ENCODE assay signal across 8 cellular contexts in genomic region chr1:153968400-153968799, GRCh38. TPM values are rescaled to one million over a fixed set of nuclear protein-coding genes. Genes with fewer than 3 reads are reported as not detected.
A peak's percentile ranks its signal among the peaks of the same experiment; 100 is the strongest.
DNase-seq lines count a peak whose midpoint lies in the region; ATAC-seq, FAIRE-seq and TF ChIP-seq lines count a peak whose summit lies in the region.

No MANE protein-coding gene starts in this region.

- H4K5ac ChIP-seq in mesendoderm (ENCODE audit: low read length) = no peak overlapping the region

- H3K4me3 ChIP-seq in left ventricle myocardium inferior (peak overlapping the region; percentile 72), GM12878 (peak overlapping the region; percentile 92), mesendoderm (ENCODE audit: low read length) (no peak overlapping the region), aorta (ENCODE audit: low read length in 2 of 2) (peak overlapping the region; percentile 46 to 68)

- no peak for TF ChIP-seq RAD21 in GM12878 (IDR thresholded peaks at IDR 0.05; ENCODE audit: insufficient read depth, low read depth, low read length)

- H4K8ac ChIP-seq in mesendoderm (ENCODE audit: low read depth, low read length) = no peak overlapping the region

- RAD21 ChIA-PET in GM12878 (lab: Charles Lee; ENCODE audit: unreplicated experiment) = interaction anchor here (0.6 to 4.5 kb wide), 5 partner anchors 9 to 41 kb away, joined by 3 to 34 read pairs (median 5); partner anchors contain the start of genes CRTC2, DENND4B and JTB

- FAIRE-seq in GM12878 (lab: Jason Lieb, UNC) = no peak

- CTCF ChIA-PET in GM12878 (lab: Yijun Ruan, JAX) = interaction anchor here (0.5 to 7.1 kb wide), 9 partner anchors 9 to 367 kb away, joined by 3 to 64 read pairs (median 23); partner anchors contain the start of genes DENND4B, GATAD2B, JTB and RAB13

- ATAC-seq in Right ventricle myocardium inferior (no peak), GM12878 (no peak), aorta (ENCODE audit: low FRiP score) (no peak), GM18907 (IDR thresholded peaks at IDR 0.05; ENCODE audit: unreplicated experiment) (no peak)
- ATAC-seq in activated CD4-positive, CD25-positive, alpha-beta regulatory T cell treated with anti-CD3 and anti-CD28 coated beads, Interleukin-2, amount 50 U/mL, for 24 hours = no peak

- H3K36me3 ChIP-seq in left ventricle myocardium inferior (peaks cover 4% of the 10 kb centered on the region), GM12878 (ENCODE audit: control insufficient read depth in 2 of 2, insufficient read depth in 2 of 2, low read length in 1 of 2) (peaks cover 0 to 4% of the 10 kb centered on the region in 2 experiments; a peak in 2 of 4 replicates), mesendoderm (ENCODE audit: control insufficient read depth, insufficient read depth, low read length) (no peaks in the 10 kb centered on the region), aorta (ENCODE audit: control insufficient read depth in 1 of 2, insufficient read depth in 2 of 2, low read length in 1 of 2) (no peaks in the 10 kb centered on the region)

- H3K9ac ChIP-seq in GM12878 (ENCODE audit: control insufficient read depth, insufficient read depth, low read length) (peak overlapping the region; percentile 94), mesendoderm (ENCODE audit: low read length) (peak overlapping the region; percentile 65)

- intact Hi-C loops in left ventricle myocardium inferior (cut with micrococcal nuclease) = no loop called here
- intact Hi-C loops in Right ventricle myocardium inferior (cut with DNase I) = no loop called here
- intact Hi-C loops in GM12878 (cut with micrococcal nuclease; ENCODE audit: unreplicated experiment) = loop anchor here (5.0 kb wide), 2 partner anchors 146 to 161 kb away; no protein-coding TSS in a partner anchor
- intact Hi-C loops in aorta (cut with DNase I) = loop anchor here in 1 of 2 donors (1.0 kb wide), 1 partner anchor 146 kb away; no protein-coding TSS in a partner anchor

- no peak overlapping the region for H2BK120ac ChIP-seq in mesendoderm (ENCODE audit: low read depth, low read length)

- H3K27me3 ChIP-seq in left ventricle myocardium inferior (ENCODE audit: low read depth) (no peaks in the 10 kb centered on the region), GM12878 (replicated peaks in 1 of 2; ENCODE audit: control insufficient read depth in 2 of 2, insufficient read depth in 2 of 2, low read length in 1 of 2) (no peaks in the 10 kb centered on the region), mesendoderm (ENCODE audit: insufficient read depth, low read length, poor library complexity) (no peaks in the 10 kb centered on the region), aorta (ENCODE audit: control insufficient read depth in 1 of 2, insufficient read depth in 2 of 2, low read length in 1 of 2) (no peaks in the 10 kb centered on the region)

- no peak overlapping the region for H2BK15ac ChIP-seq in mesendoderm (replicated peaks; ENCODE audit: low read depth)

- peak overlapping the region; percentile 82 for H3K56ac ChIP-seq in mesendoderm (ENCODE audit: low read length)

- H3K79me1 ChIP-seq in mesendoderm (ENCODE audit: low read length) = peaks cover 2% of the 10 kb centered on the region

- POLR2A ChIA-PET in GM12878 (lab: Charles Lee) = interaction anchor here (0.8 to 10.0 kb wide), 5 partner anchors 8 to 370 kb away, joined by 3 to 132 read pairs (median 17); partner anchors contain the start of genes DENND4B, JTB and RAB13

- peak overlapping the region; percentile 91 for H3K4me2 ChIP-seq in GM12878 (ENCODE audit: control insufficient read depth, insufficient read depth)
- peak overlapping the region; percentile 57 for H3K4me2 ChIP-seq in mesendoderm (ENCODE audit: low read length)

- peak overlapping the region; percentile 3 for H2AK5ac ChIP-seq in mesendoderm (ENCODE audit: low read length)

- H3K4me1 ChIP-seq in left ventricle myocardium inferior (peaks cover 41% of the 10 kb centered on the region), GM12878 (ENCODE audit: control insufficient read depth, insufficient read depth, low read length) (peaks cover 19% of the 10 kb centered on the region), mesendoderm (ENCODE audit: control insufficient read depth, low read depth, low read length) (peaks cover 2% of the 10 kb centered on the region), aorta (ENCODE audit: control insufficient read depth in 1 of 2, insufficient read depth in 2 of 2, low read length in 2 of 2) (no peaks in the 10 kb centered on the region)

- TF ChIP-seq CTCF in left ventricle myocardium inferior (IDR thresholded peaks at IDR 0.05; ENCODE audit: borderline replicate concordance) (no peak), GM12878 (IDR thresholded peaks at IDR 0.05 in 2 of 3, conservative IDR thresholded peaks at IDR 0.05 in 1 of 3; ENCODE audit: control insufficient read depth in 2 of 3, extremely low read depth in 1 of 3, insufficient read depth in 1 of 3, low read depth in 3 of 3, low read length in 3 of 3) (no peak)

- in situ Hi-C loops in GM12878 (cut with MboI) = no loop called here

- SMC1A ChIA-PET in GM12878 (lab: Charles Lee; ENCODE audit: uncharacterized antibody, unreplicated experiment) = interaction anchor here (0.9 to 7.7 kb wide), 11 partner anchors 8 to 239 kb away, joined by 3 to 82 read pairs (median 12); partner anchors contain the start of genes CRTC2, DENND4B, GATAD2B and JTB

- H3K79me2 ChIP-seq in GM12878 (ENCODE audit: control insufficient read depth, insufficient read depth, low read length) = peaks cover 32% of the 10 kb centered on the region
- H3K79me2 ChIP-seq in mesendoderm (ENCODE audit: control insufficient read depth, insufficient read depth, low read length) = no peaks in the 10 kb centered on the region

- peak overlapping the region; percentile 96 for H3K27ac ChIP-seq in left ventricle myocardium inferior (replicated peaks)
- H3K27ac ChIP-seq in GM12878 (ENCODE audit: control insufficient read depth, insufficient read depth) = peak overlapping the region; percentile 91; the same call in 1 of the 2 replicates
- H3K27ac ChIP-seq in mesendoderm (ENCODE audit: low read depth, low read length) = no peak overlapping the region
- no peak overlapping the region for H3K27ac ChIP-seq in aorta (ENCODE audit: low read depth in 1 of 2, low read length in 2 of 2)

- H4K20me1 ChIP-seq in GM12878 (ENCODE audit: control insufficient read depth, insufficient read depth) = no peaks in the 10 kb centered on the region

- no peak overlapping the region for H2BK5ac ChIP-seq in mesendoderm (ENCODE audit: low read length)

- TF ChIP-seq EP300 in GM12878 (IDR thresholded peaks at IDR 0.05; ENCODE audit: borderline replicate concordance in 1 of 2, control insufficient read depth in 1 of 2, low read depth in 2 of 2, low read length in 2 of 2) = no peak

- BruUV-seq in GM12878 (replicated peaks; lab: Mats Ljungman, UMichigan) = no TSS peak

- no peak overlapping the region for H3K23ac ChIP-seq in mesendoderm (ENCODE audit: low read length)

- peak overlapping the region; percentile 90 for H2AFZ ChIP-seq in GM12878 (ENCODE audit: control insufficient read depth, low read depth, low read length)

- H3K9me3 ChIP-seq in left ventricle myocardium inferior (replicated peaks) (no peaks in the 10 kb centered on the region), GM12878 (replicated peaks; ENCODE audit: control insufficient read depth, insufficient read depth, low read length) (no peaks in the 10 kb centered on the region), aorta (ENCODE audit: control insufficient read depth, low read length) (no peaks in the 10 kb centered on the region)

- TF ChIP-seq POLR2A in GM12878 (IDR thresholded peaks at IDR 0.05; ENCODE audit: low read depth, low read length) = no peak

- 45% methylated on average over 13 of the region's 13 CpGs for WGBS in GM12878 (ENCODE audit: insufficient coverage, insufficient replicate concordance, low lambda C conversion rate, missing lambda C conversion rate)
- no CpG with 5 or more reads among the region's 13 CpGs for WGBS in mesendoderm (ENCODE audit: extremely low coverage, insufficient coverage, low lambda C conversion rate)
- 13% methylated on average over 12 to 13 of the region's 13 CpGs for WGBS in aorta, 2 donors

- DNase-seq in left ventricle myocardium inferior (no peak), Right ventricle myocardium inferior (ENCODE audit: missing footprints) (no peak), GM12878 (ENCODE audit: low read depth, low spot score) (no peak), mesendoderm (no peak), aorta (peak in 1 of 2 donors; percentile 47), RKO (ENCODE audit: low spot score) (no peak)

- H3K4ac ChIP-seq in mesendoderm (ENCODE audit: low read depth, low read length) = peak overlapping the region; percentile 24

- no peak overlapping the region for H3K18ac ChIP-seq in mesendoderm (ENCODE audit: low read length)

RNA-seq across cellular contexts. Expression of gene CREB3L4, which starts 0.7 kb away (rescaled TPM):
- total RNA-seq in left ventricle myocardium inferior (4.8 TPM), Right ventricle myocardium inferior (4.9 TPM), GM12878 (2014; rRNA removed) (14.0 and 15.6 TPM in 2 replicates), GM12878 (2014; rRNA removed; fragmentation: Illumina TruSeq; extraction: Trizol) (11.6 and 12.2 TPM in 2 replicates), GM12878 (2021) (10.9 and 11.3 TPM in 2 replicates), aorta (1 to 10 TPM; 5.0 to 8.9 TPM)
- 21.5 and 22.0 TPM in 2 replicates for total RNA-seq in GM12878 (2013; cell fraction: nucleolus; rRNA removed)
- 7.8 TPM for polyA plus RNA-seq in GM12878 (2011; ENCODE audit: low read depth)
- polyA plus RNA-seq in GM12878 (2011; rRNA removed) (9.7 and 11.9 TPM in 2 replicates), GM12878 (2014; fragmentation: Illumina TruSeq; extraction: Trizol) (10.0 and 12.5 TPM in 2 replicates), GM12878 (2014; fragmentation: Nextera tagmentation; extraction: Ambion mirVana) (10 to 100 TPM in 1 of 2 experiments, 1 to 10 TPM in 1; 9.7 to 12.9 TPM), GM12878 (2014; rRNA removed) (13.1 and 13.4 TPM in 2 replicates), GM12878 (2016; fragmentation: Nextera tagmentation; extraction: Ambion mirVana) (10 to 100 TPM; 11.2 to 11.9 TPM), aorta (10 to 100 TPM in 1 of 2 donors, 1 to 10 TPM in 1; 1.4 to 10.7 TPM)
- polyA plus RNA-seq in GM12878 (2011; cell fraction: cytosol; rRNA removed) = 13.6 and 16.7 TPM in 2 replicates
- 25.1 and 37.1 TPM in 2 replicates for polyA plus RNA-seq in GM12878 (2011; cell fraction: nucleus; rRNA removed)
- polyA plus RNA-seq in GM12878 (2012) = 10.0 and 13.9 TPM in 2 replicates
- polyA minus RNA-seq in GM12878 (2011; rRNA and poly(A)+ RNA removed) = 14.5 and 23.8 TPM in 2 replicates
- polyA minus RNA-seq in GM12878 (2011; cell fraction: cytosol; rRNA and poly(A)+ RNA removed) = 4.8 and 4.9 TPM in 2 replicates
- 9.6 and 14.0 TPM in 2 replicates for polyA minus RNA-seq in GM12878 (2011; cell fraction: nucleus; rRNA and poly(A)+ RNA removed)
- polyA plus RNA-seq in mesendoderm (2013, experiment 1 of 2) = 15.2 TPM
- 13.7 TPM for polyA plus RNA-seq in mesendoderm (2013, experiment 2 of 2)

RNA-seq across cellular contexts. Expression of gene SLC39A1, which starts 5.1 kb away (rescaled TPM):
- total RNA-seq in left ventricle myocardium inferior (39.8 TPM), Right ventricle myocardium inferior (48.9 TPM), GM12878 (2014; rRNA removed) (78.0 and 79.1 TPM in 2 replicates), GM12878 (2014; rRNA removed; fragmentation: Illumina TruSeq; extraction: Trizol) (48.7 and 51.2 TPM in 2 replicates), GM12878 (2021) (67.7 and 68.3 TPM in 2 replicates), aorta (10 to 100 TPM; 88.9 to 91.1 TPM)
- 77.9 and 89.0 TPM in 2 replicates for total RNA-seq in GM12878 (2013; cell fraction: nucleolus; rRNA removed)
- 33.2 TPM for polyA plus RNA-seq in GM12878 (2011; ENCODE audit: low read depth)
- polyA plus RNA-seq in GM12878 (2011; rRNA removed) (61.1 and 79.6 TPM in 2 replicates), GM12878 (2014; fragmentation: Illumina TruSeq; extraction: Trizol) (58.5 and 64.0 TPM in 2 replicates), GM12878 (2014; fragmentation: Nextera tagmentation; extraction: Ambion mirVana) (10 to 100 TPM in 1 of 2 experiments, 1 to 10 TPM in 1; 8.8 to 20.6 TPM), GM12878 (2014; rRNA removed) (77.0 and 77.2 TPM in 2 replicates), GM12878 (2016; fragmentation: Nextera tagmentation; extraction: Ambion mirVana) (10 to 100 TPM; 88.9 to 98.6 TPM), aorta (10 to 100 TPM; 54.5 to 96.7 TPM)
- 116 and 131 TPM in 2 replicates for polyA plus RNA-seq in GM12878 (2011; cell fraction: cytosol; rRNA removed)
- 60.2 and 80.5 TPM in 2 replicates for polyA plus RNA-seq in GM12878 (2011; cell fraction: nucleus; rRNA removed)
- 55.5 and 66.2 TPM in 2 replicates for polyA plus RNA-seq in GM12878 (2012)
- 63.3 and 106 TPM in 2 replicates for polyA minus RNA-seq in GM12878 (2011; rRNA and poly(A)+ RNA removed)
- 31.5 and 35.2 TPM in 2 replicates for polyA minus RNA-seq in GM12878 (2011; cell fraction: cytosol; rRNA and poly(A)+ RNA removed)
- 30.1 and 33.3 TPM in 2 replicates for polyA minus RNA-seq in GM12878 (2011; cell fraction: nucleus; rRNA and poly(A)+ RNA removed)
- 162 TPM for polyA plus RNA-seq in mesendoderm (2013, experiment 1 of 2)
- 160 TPM for polyA plus RNA-seq in mesendoderm (2013, experiment 2 of 2)

RNA-seq across cellular contexts. Expression of gene JTB, which starts 9.1 kb away (rescaled TPM):
- total RNA-seq in left ventricle myocardium inferior (75.8 TPM), Right ventricle myocardium inferior (76.8 TPM), GM12878 (2014; rRNA removed) (265 and 276 TPM in 2 replicates), GM12878 (2014; rRNA removed; fragmentation: Illumina TruSeq; extraction: Trizol) (95.3 and 103 TPM in 2 replicates), GM12878 (2021) (173 and 174 TPM in 2 replicates), aorta (10 to 100 TPM; 84.8 to 88.3 TPM)
- total RNA-seq in GM12878 (2013; cell fraction: nucleolus; rRNA removed) = 41.3 and 42.6 TPM in 2 replicates
- polyA plus RNA-seq in GM12878 (2011; ENCODE audit: low read depth) = 116 TPM
- polyA plus RNA-seq in GM12878 (2011; rRNA removed) (136 and 144 TPM in 2 replicates), GM12878 (2014; fragmentation: Illumina TruSeq; extraction: Trizol) (57.8 and 85.9 TPM in 2 replicates), GM12878 (2014; fragmentation: Nextera tagmentation; extraction: Ambion mirVana) (10 to 100 TPM; 25.0 to 67.7 TPM), GM12878 (2014; rRNA removed) (247 and 255 TPM in 2 replicates), GM12878 (2016; fragmentation: Nextera tagmentation; extraction: Ambion mirVana) (100 to 1,000 TPM; 292 to 298 TPM), aorta (100 to 1,000 TPM; 204 to 227 TPM)
- 203 and 204 TPM in 2 replicates for polyA plus RNA-seq in GM12878 (2011; cell fraction: cytosol; rRNA removed)
- 103 and 123 TPM in 2 replicates for polyA plus RNA-seq in GM12878 (2011; cell fraction: nucleus; rRNA removed)
- 151 and 159 TPM in 2 replicates for polyA plus RNA-seq in GM12878 (2012)
- polyA minus RNA-seq in GM12878 (2011; rRNA and poly(A)+ RNA removed) = 34.9 and 51.0 TPM in 2 replicates
- polyA minus RNA-seq in GM12878 (2011; cell fraction: cytosol; rRNA and poly(A)+ RNA removed) = 30.6 and 37.3 TPM in 2 replicates
- 20.2 and 24.3 TPM in 2 replicates for polyA minus RNA-seq in GM12878 (2011; cell fraction: nucleus; rRNA and poly(A)+ RNA removed)
- 106 TPM for polyA plus RNA-seq in mesendoderm (2013, experiment 1 of 2)
- polyA plus RNA-seq in mesendoderm (2013, experiment 2 of 2) = 103 TPM

RNA-seq across cellular contexts. Expression of gene CRTC2, which starts 10.0 kb away (rescaled TPM):
- total RNA-seq in left ventricle myocardium inferior (19.7 TPM), Right ventricle myocardium inferior (19.3 TPM), GM12878 (2014; rRNA removed) (15.5 and 15.7 TPM in 2 replicates), GM12878 (2014; rRNA removed; fragmentation: Illumina TruSeq; extraction: Trizol) (13.7 and 13.8 TPM in 2 replicates), GM12878 (2021) (54.6 and 59.7 TPM in 2 replicates), aorta (10 to 100 TPM; 31.2 to 49.7 TPM)
- 37.1 and 39.2 TPM in 2 replicates for total RNA-seq in GM12878 (2013; cell fraction: nucleolus; rRNA removed)
- polyA plus RNA-seq in GM12878 (2011; ENCODE audit: low read depth) = 27.4 TPM
- polyA plus RNA-seq in GM12878 (2011; rRNA removed) (12.8 and 35.6 TPM in 2 replicates), GM12878 (2014; fragmentation: Illumina TruSeq; extraction: Trizol) (21.6 and 49.4 TPM in 2 replicates), GM12878 (2014; fragmentation: Nextera tagmentation; extraction: Ambion mirVana) (1 to 10 TPM; 5.1 to 8.4 TPM), GM12878 (2014; rRNA removed) (56.5 and 57.9 TPM in 2 replicates), GM12878 (2016; fragmentation: Nextera tagmentation; extraction: Ambion mirVana) (10 to 100 TPM; 29.9 to 40.1 TPM), aorta (10 to 100 TPM; 14.4 to 71.0 TPM)
- 36.7 and 38.1 TPM in 2 replicates for polyA plus RNA-seq in GM12878 (2011; cell fraction: cytosol; rRNA removed)
- polyA plus RNA-seq in GM12878 (2011; cell fraction: nucleus; rRNA removed) = 99.3 and 114 TPM in 2 replicates
- polyA plus RNA-seq in GM12878 (2012) = 47.5 and 49.7 TPM in 2 replicates
- 36.4 and 45.0 TPM in 2 replicates for polyA minus RNA-seq in GM12878 (2011; rRNA and poly(A)+ RNA removed)
- 16.4 and 21.3 TPM in 2 replicates for polyA minus RNA-seq in GM12878 (2011; cell fraction: cytosol; rRNA and poly(A)+ RNA removed)
- polyA minus RNA-seq in GM12878 (2011; cell fraction: nucleus; rRNA and poly(A)+ RNA removed) = 44.2 and 65.2 TPM in 2 replicates
- 15.4 TPM for polyA plus RNA-seq in mesendoderm (2013, experiment 1 of 2)
- 14.7 TPM for polyA plus RNA-seq in mesendoderm (2013, experiment 2 of 2)

RNA-seq across cellular contexts. Expression of gene RAB13, which starts 17.7 kb away (rescaled TPM):
- total RNA-seq in left ventricle myocardium inferior (59.3 TPM), Right ventricle myocardium inferior (61.4 TPM), GM12878 (2014; rRNA removed) (4.6 and 5.9 TPM in 2 replicates), GM12878 (2014; rRNA removed; fragmentation: Illumina TruSeq; extraction: Trizol) (11.0 and 12.4 TPM in 2 replicates), GM12878 (2021) (20.4 and 22.2 TPM in 2 replicates), aorta (100 to 1,000 TPM; 127 to 135 TPM)
- 3.7 and 3.8 TPM in 2 replicates for total RNA-seq in GM12878 (2013; cell fraction: nucleolus; rRNA removed)
- polyA plus RNA-seq in GM12878 (2011; ENCODE audit: low read depth) = 21.7 TPM
- polyA plus RNA-seq in GM12878 (2011; rRNA removed) (0.75 and 0.86 TPM in 2 replicates), GM12878 (2014; fragmentation: Illumina TruSeq; extraction: Trizol) (30.7 and 34.1 TPM in 2 replicates), GM12878 (2014; fragmentation: Nextera tagmentation; extraction: Ambion mirVana) (10 to 100 TPM in 1 of 2 experiments, 1 to 10 TPM in 1; 7.9 to 17.2 TPM), GM12878 (2014; rRNA removed) (12.7 and 15.5 TPM in 2 replicates), GM12878 (2016; fragmentation: Nextera tagmentation; extraction: Ambion mirVana) (10 to 100 TPM; 16.3 to 19.2 TPM), aorta (100 to 1,000 TPM; 266 to 643 TPM)
- 0.32 and 0.57 TPM in 2 replicates for polyA plus RNA-seq in GM12878 (2011; cell fraction: cytosol; rRNA removed)
- polyA plus RNA-seq in GM12878 (2011; cell fraction: nucleus; rRNA removed) = 0.18 and 0.24 TPM in 2 replicates
- polyA plus RNA-seq in GM12878 (2012) = 39.2 and 41.9 TPM in 2 replicates
- polyA minus RNA-seq in GM12878 (2011; rRNA and poly(A)+ RNA removed) = 0.29 TPM in 1 of 2 replicates, not detected in the other
- 1.1 TPM in 1 of 2 replicates, not detected in the other for polyA minus RNA-seq in GM12878 (2011; cell fraction: cytosol; rRNA and poly(A)+ RNA removed)
- 0.48 TPM in 1 of 2 replicates, not detected in the other for polyA minus RNA-seq in GM12878 (2011; cell fraction: nucleus; rRNA and poly(A)+ RNA removed)
- polyA plus RNA-seq in mesendoderm (2013, experiment 1 of 2) = 270 TPM
- polyA plus RNA-seq in mesendoderm (2013, experiment 2 of 2) = 280 TPM

Comparison
In these comparisons a context has a peak if more than half of its experiments do, and no peak if none do; other contexts are left out.
1. H3K27ac ChIP-seq: peak in left ventricle myocardium inferior (single experiment) and GM12878 (single experiment); none in mesendoderm (single experiment) and aorta (0 of 2).